ENCODE assay signal across 14 cellular contexts in the genomic region with DNA sequence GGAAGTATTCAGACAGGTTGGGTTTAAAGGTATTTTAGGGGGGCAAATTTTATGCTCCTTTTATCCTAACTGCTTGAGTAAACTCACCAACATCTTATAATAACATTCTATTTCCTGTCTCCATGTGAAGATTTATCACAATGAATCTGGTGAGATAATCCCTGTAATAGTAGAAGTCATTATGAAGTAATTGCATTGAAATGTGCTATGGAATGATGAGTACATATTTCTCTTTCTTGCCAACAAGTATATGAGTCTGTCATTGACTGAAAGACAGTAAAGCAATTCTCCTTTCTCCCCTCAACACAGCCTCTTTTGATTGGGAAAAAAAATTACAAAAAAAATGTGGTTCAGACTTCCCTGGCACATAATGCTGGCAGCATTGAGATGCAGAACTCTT.
DNase-seq lines count a peak whose midpoint lies in the region; ATAC-seq and TF ChIP-seq lines count a peak whose summit lies in the region.
"Had no signal": no experiment of that assay in that cellular context is flagged by ENCODE, and none has a peak within 500 bp of the region (broad histone marks: within the 10 kb centered on the region; RNA-seq: fewer than 3 reads in every experiment).

No MANE protein-coding gene starts in this region.

- BruUV-seq in Panc1 (replicated peaks; lab: Mats Ljungman, UMichigan) = no TSS peak

- intact Hi-C loops in Panc1 (cut with micrococcal nuclease; ENCODE audit: unreplicated experiment) = no loop called here
- intact Hi-C loops in activated CD4-positive, alpha-beta memory T cell treated with anti-CD3 and anti-CD28 coated beads for 36 hours (cut with micrococcal nuclease) = no loop called here
- intact Hi-C loops in CD4-positive, alpha-beta T cell (cut with DNase I, micrococcal nuclease) = no loop called here

- no peaks in the 10 kb centered on the region for H3K27me3 Mint-ChIP-seq in activated CD4-positive, alpha-beta memory T cell treated with anti-CD3 and anti-CD28 coated beads for 36 hours
- H3K27me3 Mint-ChIP-seq in CD4-positive, alpha-beta T cell = no peaks in the 10 kb centered on the region
- H3K27me3 Mint-ChIP-seq: CD4-positive, CD25-positive, alpha-beta regulatory T cell; memory B cell; stimulated activated naive B cell treated with anti-CD40 and anti-IgM and Interleukin-4, amounts not matched to agents 10 μg/mL and 1 μg/mL and 100 μg/mL, for 72 hours had no signal

- H3K27me3 ChIP-seq in BJ (ENCODE audit: control insufficient read depth, insufficient read depth, low read length) = no peaks in the 10 kb centered on the region
- no peaks in the 10 kb centered on the region for H3K27me3 ChIP-seq in Panc1 (ENCODE audit: control insufficient read depth, insufficient read depth, low read length)
- no peaks in the 10 kb centered on the region for H3K27me3 ChIP-seq in CD4-positive, alpha-beta T cell (ENCODE audit: control insufficient read depth, insufficient read depth, low read length)
- H3K27me3 ChIP-seq: hepatocyte had no signal

- no peaks in the 10 kb centered on the region for H3K36me3 ChIP-seq in BJ (ENCODE audit: control insufficient read depth, insufficient read depth, low read length)
- H3K36me3 ChIP-seq in Panc1 (ENCODE audit: control insufficient read depth, insufficient read depth, low read length) = no peaks in the 10 kb centered on the region

- POLR2A ChIA-PET in BJ (lab: Charles Lee) = no interaction called here
- POLR2A ChIA-PET in Panc1 (lab: Charles Lee) = no interaction called here
- POLR2A ChIA-PET in activated CD4-positive, alpha-beta memory T cell treated with anti-CD3 and anti-CD28 coated beads for 36 hours (lab: Charles Lee) = no interaction called here
- POLR2A ChIA-PET in CD4-positive, alpha-beta T cell (lab: Charles Lee) = no interaction called here

- no peak for TF ChIP-seq CTCF in BJ (IDR thresholded peaks at IDR 0.05; ENCODE audit: insufficient read depth, low read depth, low read length)
- no peak for TF ChIP-seq CTCF in Panc1 (IDR thresholded peaks at IDR 0.05)
- TF ChIP-seq CTCF in CD4-positive, alpha-beta T cell (IDR thresholded peaks at IDR 0.05) = no peak

- no peak overlapping the region for H3K27ac ChIP-seq in Panc1 (ENCODE audit: low read length)
- H3K27ac ChIP-seq in CD4-positive, alpha-beta T cell (ENCODE audit: low read depth, low read length) = no peak overlapping the region
- H3K27ac ChIP-seq: hepatocyte had no signal

- in situ Hi-C loops in Panc1 (cut with HindIII; ENCODE audit: low pct_unique_long_range_greater_than_20kb, low sequenced_read_pairs) = no loop called here

- H3K36me3 Mint-ChIP-seq in activated CD4-positive, alpha-beta memory T cell treated with anti-CD3 and anti-CD28 coated beads for 36 hours = no peaks in the 10 kb centered on the region
- no peaks in the 10 kb centered on the region for H3K36me3 Mint-ChIP-seq in CD4-positive, alpha-beta T cell (ENCODE audit: low read depth)
- H3K36me3 Mint-ChIP-seq: activated naive CD4-positive, alpha-beta T cell treated with anti-CD3 and anti-CD28 coated beads, Interleukin-2, amount 50 U/mL, for 72 hours; CD4-positive, CD25-positive, alpha-beta regulatory T cell; memory B cell; stimulated activated naive B cell treated with anti-CD40 and anti-IgM and Interleukin-4, amounts not matched to agents 10 μg/mL and 1 μg/mL and 100 μg/mL, for 72 hours had no signal

- H3K4me1 ChIP-seq in Panc1 (ENCODE audit: control insufficient read depth, insufficient read depth, low read length) = no peaks in the 10 kb centered on the region

- H3K27ac Mint-ChIP-seq in activated CD4-positive, alpha-beta memory T cell treated with anti-CD3 and anti-CD28 coated beads for 36 hours = no peak overlapping the region
- no peak overlapping the region for H3K27ac Mint-ChIP-seq in CD4-positive, alpha-beta T cell
- H3K27ac Mint-ChIP-seq: activated naive CD4-positive, alpha-beta T cell treated with anti-CD3 and anti-CD28 coated beads, Interleukin-2, amount 50 U/mL, for 72 hours; CD4-positive, CD25-positive, alpha-beta regulatory T cell; memory B cell; stimulated activated naive B cell treated with anti-CD40 and anti-IgM and Interleukin-4, amounts not matched to agents 10 μg/mL and 1 μg/mL and 100 μg/mL, for 72 hours had no signal

- peaks cover 5% of the 10 kb centered on the region; the same call in 1 of the 2 replicates for H3K9me3 ChIP-seq in Panc1 (ENCODE audit: control insufficient read depth, insufficient read depth, low read depth, low read length)
- no peaks in the 10 kb centered on the region for H3K9me3 ChIP-seq in CD4-positive, alpha-beta T cell (ENCODE audit: control insufficient read depth, low read length)

- CTCF ChIA-PET in BJ (lab: Yijun Ruan, JAX) = no interaction called here
- CTCF ChIA-PET in Panc1 (lab: Charles Lee) = no interaction called here
- CTCF ChIA-PET in activated CD4-positive, alpha-beta memory T cell treated with anti-CD3 and anti-CD28 coated beads for 36 hours (lab: Charles Lee) = no interaction called here
- CTCF ChIA-PET in CD4-positive, alpha-beta T cell (lab: Charles Lee) = no interaction called here

- H3K4me3 ChIP-seq in BJ (ENCODE audit: low read depth, low read length) = no peak overlapping the region
- no peak overlapping the region for H3K4me3 ChIP-seq in Panc1 (ENCODE audit: low read depth in 2 of 2, low read length in 2 of 2)
- H3K4me3 ChIP-seq: hepatocyte had no signal

- no peak for ATAC-seq in Panc1
- ATAC-seq in HG03045 (IDR thresholded peaks at IDR 0.05; ENCODE audit: unreplicated experiment) = no peak
- ATAC-seq in CD4-positive, alpha-beta T cell (ENCODE audit: poor library complexity) = no peak
- ATAC-seq: activated naive CD4-positive, alpha-beta T cell treated with anti-CD3 and anti-CD28 coated beads, Interleukin-2, amount 50 U/mL, for 72 hours; stimulated activated naive B cell treated with anti-CD40 and anti-IgM and Interleukin-4, amounts not matched to agents 10 μg/mL and 1 μg/mL and 100 μg/mL, for 72 hours had no signal

- DNase-seq in BJ (ENCODE audit: low read depth) = peak; percentile 83
- DNase-seq in Panc1 (ENCODE audit: low read depth, low spot score) = peak; percentile 60
- DNase-seq in dermis blood vessel endothelial cell = peak; percentile 72
- peak; percentile 81 for DNase-seq in non-pigmented ciliary epithelial cell (ENCODE audit: low read depth)
- no peak for DNase-seq in NCI-H1092 (lab: John Stamatoyannopoulos, UW)
- DNase-seq in activated CD4-positive, alpha-beta memory T cell treated with anti-CD3 and anti-CD28 coated beads for 36 hours = no peak
- no peak for DNase-seq in CD4-positive, alpha-beta T cell
- DNase-seq: CD4-positive, CD25-positive, alpha-beta regulatory T cell; posterior cingulate gyrus; stimulated activated naive B cell treated with anti-CD40 and anti-IgM and Interleukin-4, amounts not matched to agents 10 μg/mL and 1 μg/mL and 100 μg/mL, for 72 hours had no signal

- H3K9me3 Mint-ChIP-seq in activated CD4-positive, alpha-beta memory T cell treated with anti-CD3 and anti-CD28 coated beads for 36 hours = no peaks in the 10 kb centered on the region
- no peaks in the 10 kb centered on the region for H3K9me3 Mint-ChIP-seq in CD4-positive, alpha-beta T cell
- H3K9me3 Mint-ChIP-seq: activated naive CD4-positive, alpha-beta T cell treated with anti-CD3 and anti-CD28 coated beads, Interleukin-2, amount 50 U/mL, for 72 hours; CD4-positive, CD25-positive, alpha-beta regulatory T cell; memory B cell; stimulated activated naive B cell treated with anti-CD40 and anti-IgM and Interleukin-4, amounts not matched to agents 10 μg/mL and 1 μg/mL and 100 μg/mL, for 72 hours had no signal

- H3K4me1 Mint-ChIP-seq in activated CD4-positive, alpha-beta memory T cell treated with anti-CD3 and anti-CD28 coated beads for 36 hours (ENCODE audit: low read depth) = peaks cover 8% of the 10 kb centered on the region
- no peaks in the 10 kb centered on the region for H3K4me1 Mint-ChIP-seq in CD4-positive, alpha-beta T cell (ENCODE audit: low read depth)
- H3K4me1 Mint-ChIP-seq: stimulated activated naive B cell treated with anti-CD40 and anti-IgM and Interleukin-4, amounts not matched to agents 10 μg/mL and 1 μg/mL and 100 μg/mL, for 72 hours had no signal

- H3K4me3 Mint-ChIP-seq in activated CD4-positive, alpha-beta memory T cell treated with anti-CD3 and anti-CD28 coated beads for 36 hours = no peak overlapping the region
- H3K4me3 Mint-ChIP-seq in CD4-positive, alpha-beta T cell = no peak overlapping the region
- H3K4me3 Mint-ChIP-seq: CD4-positive, CD25-positive, alpha-beta regulatory T cell; memory B cell; stimulated activated naive B cell treated with anti-CD40 and anti-IgM and Interleukin-4, amounts not matched to agents 10 μg/mL and 1 μg/mL and 100 μg/mL, for 72 hours had no signal

Comparison
In these comparisons a context has a peak if more than half of its experiments do, and no peak if none do; other contexts are left out.
1. DNase-seq: peak in BJ (single experiment), Panc1 (single experiment), dermis blood vessel endothelial cell (single experiment) and non-pigmented ciliary epithelial cell (single experiment); none in NCI-H1092 (single experiment), activated CD4-positive, alpha-beta memory T cell treated with anti-CD3 and anti-CD28 coated beads for 36 hours (single experiment) and CD4-positive, alpha-beta T cell (0 of 10).